In the genomic region with DNA sequence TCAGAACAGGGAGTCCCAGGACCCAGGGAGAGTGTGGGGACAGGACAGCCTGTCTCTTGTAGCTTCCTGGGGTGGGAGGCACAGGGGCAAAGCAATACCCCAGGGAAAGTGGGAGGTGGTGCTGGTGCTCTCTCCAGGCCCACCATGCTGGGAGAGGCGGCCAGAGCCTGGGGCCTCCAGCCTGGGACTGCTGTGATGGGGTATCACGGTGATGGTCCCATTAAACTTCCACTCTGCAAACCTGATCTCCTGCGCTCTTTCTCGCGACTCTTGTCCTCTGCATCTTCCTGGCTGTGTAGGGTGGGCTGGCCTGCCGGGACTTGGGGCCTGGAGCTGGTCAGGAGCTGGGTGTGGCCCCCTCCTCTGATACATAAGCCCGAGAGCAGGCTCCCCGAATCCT, we compare ENCODE assay signal across 2 cellular contexts.
TF ChIP-seq lines count a peak whose summit lies in the region.

No MANE protein-coding gene starts in this region.

TF ChIP-seq in HepG2, 621 proteins besides CTCF, POLR2A, EP300 and RAD21:
- no peak for TF ChIP-seq SPEN (CRISPR knock-in tag; IDR thresholded peaks at IDR 0.05; ENCODE audit: low read depth)
- no peak for TF ChIP-seq ZNF644 (CRISPR knock-in tag; IDR thresholded peaks at IDR 0.05; ENCODE audit: low read depth)
- TF ChIP-seq, protein P1, sequence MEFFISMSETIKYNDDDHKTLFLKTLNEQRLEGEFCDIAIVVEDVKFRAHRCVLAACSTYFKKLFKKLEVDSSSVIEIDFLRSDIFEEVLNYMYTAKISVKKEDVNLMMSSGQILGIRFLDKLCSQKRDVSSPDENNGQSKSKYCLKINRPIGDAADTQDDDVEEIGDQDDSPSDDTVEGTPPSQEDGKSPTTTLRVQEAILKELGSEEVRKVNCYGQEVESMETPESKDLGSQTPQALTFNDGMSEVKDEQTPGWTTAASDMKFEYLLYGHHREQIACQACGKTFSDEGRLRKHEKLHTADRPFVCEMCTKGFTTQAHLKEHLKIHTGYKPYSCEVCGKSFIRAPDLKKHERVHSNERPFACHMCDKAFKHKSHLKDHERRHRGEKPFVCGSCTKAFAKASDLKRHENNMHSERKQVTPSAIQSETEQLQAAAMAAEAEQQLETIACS (CRISPR knock-in tag; IDR thresholded peaks at IDR 0.05): 0 out of 2 replicates have a peak, but pooled peaks have one; percentile 13
- TF ChIP-seq, protein P2, sequence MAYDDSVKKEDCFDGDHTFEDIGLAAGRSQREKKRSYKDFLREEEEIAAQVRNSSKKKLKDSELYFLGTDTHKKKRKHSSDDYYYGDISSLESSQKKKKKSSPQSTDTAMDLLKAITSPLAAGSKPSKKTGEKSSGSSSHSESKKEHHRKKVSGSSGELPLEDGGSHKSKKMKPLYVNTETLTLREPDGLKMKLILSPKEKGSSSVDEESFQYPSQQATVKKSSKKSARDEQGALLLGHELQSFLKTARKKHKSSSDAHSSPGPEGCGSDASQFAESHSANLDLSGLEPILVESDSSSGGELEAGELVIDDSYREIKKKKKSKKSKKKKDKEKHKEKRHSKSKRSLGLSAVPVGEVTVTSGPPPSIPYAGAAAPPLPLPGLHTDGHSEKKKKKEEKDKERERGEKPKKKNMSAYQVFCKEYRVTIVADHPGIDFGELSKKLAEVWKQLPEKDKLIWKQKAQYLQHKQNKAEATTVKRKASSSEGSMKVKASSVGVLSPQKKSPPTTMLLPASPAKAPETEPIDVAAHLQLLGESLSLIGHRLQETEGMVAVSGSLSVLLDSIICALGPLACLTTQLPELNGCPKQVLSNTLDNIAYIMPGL (CRISPR knock-in tag; IDR thresholded peaks at IDR 0.05; ENCODE audit: borderline replicate concordance in 1 of 2, low read depth in 1 of 2): no peak
- TF ChIP-seq, protein P3, sequence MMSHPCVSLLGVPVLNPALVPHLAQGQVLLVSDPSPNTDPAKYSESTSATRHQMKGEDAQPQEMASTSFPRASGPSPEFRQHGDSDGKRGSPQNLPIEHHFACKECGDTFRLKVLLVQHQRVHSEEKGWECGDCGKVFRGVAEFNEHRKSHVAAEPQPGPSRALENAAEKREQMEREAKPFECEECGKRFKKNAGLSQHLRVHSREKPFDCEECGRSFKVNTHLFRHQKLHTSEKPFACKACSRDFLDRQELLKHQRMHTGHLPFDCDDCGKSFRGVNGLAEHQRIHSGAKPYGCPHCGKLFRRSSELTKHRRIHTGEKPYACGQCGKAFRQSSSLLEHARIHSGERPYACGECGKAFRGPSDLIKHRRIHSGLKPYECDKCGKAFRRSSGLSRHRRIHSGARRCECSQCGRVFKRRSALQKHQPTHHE (CRISPR knock-in tag; IDR thresholded peaks at IDR 0.05; ENCODE audit: borderline replicate concordance): 0 out of 2 replicates have a peak, but pooled peaks have one; percentile 18
- TF ChIP-seq AGO2 (optimal IDR thresholded peaks at IDR 0.05; ENCODE audit: low read depth, low read length): peak; percentile 49
- TF ChIP-seq AGO1 (IDR thresholded peaks at IDR 0.05; ENCODE audit: low read depth, low read length, poor library complexity, severe bottlenecking): peak; percentile 11

TF ChIP-seq in SK-N-SH, 30 proteins besides CTCF, POLR2A, EP300 and RAD21:
- TF ChIP-seq, protein P4, sequence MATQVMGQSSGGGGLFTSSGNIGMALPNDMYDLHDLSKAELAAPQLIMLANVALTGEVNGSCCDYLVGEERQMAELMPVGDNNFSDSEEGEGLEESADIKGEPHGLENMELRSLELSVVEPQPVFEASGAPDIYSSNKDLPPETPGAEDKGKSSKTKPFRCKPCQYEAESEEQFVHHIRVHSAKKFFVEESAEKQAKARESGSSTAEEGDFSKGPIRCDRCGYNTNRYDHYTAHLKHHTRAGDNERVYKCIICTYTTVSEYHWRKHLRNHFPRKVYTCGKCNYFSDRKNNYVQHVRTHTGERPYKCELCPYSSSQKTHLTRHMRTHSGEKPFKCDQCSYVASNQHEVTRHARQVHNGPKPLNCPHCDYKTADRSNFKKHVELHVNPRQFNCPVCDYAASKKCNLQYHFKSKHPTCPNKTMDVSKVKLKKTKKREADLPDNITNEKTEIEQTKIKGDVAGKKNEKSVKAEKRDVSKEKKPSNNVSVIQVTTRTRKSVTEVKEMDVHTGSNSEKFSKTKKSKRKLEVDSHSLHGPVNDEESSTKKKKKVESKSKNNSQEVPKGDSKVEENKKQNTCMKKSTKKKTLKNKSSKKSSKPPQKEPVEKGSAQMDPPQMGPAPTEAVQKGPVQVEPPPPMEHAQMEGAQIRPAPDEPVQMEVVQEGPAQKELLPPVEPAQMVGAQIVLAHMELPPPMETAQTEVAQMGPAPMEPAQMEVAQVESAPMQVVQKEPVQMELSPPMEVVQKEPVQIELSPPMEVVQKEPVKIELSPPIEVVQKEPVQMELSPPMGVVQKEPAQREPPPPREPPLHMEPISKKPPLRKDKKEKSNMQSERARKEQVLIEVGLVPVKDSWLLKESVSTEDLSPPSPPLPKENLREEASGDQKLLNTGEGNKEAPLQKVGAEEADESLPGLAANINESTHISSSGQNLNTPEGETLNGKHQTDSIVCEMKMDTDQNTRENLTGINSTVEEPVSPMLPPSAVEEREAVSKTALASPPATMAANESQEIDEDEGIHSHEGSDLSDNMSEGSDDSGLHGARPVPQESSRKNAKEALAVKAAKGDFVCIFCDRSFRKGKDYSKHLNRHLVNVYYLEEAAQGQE (IDR thresholded peaks at IDR 0.05; ENCODE audit: low read depth, low read length): no peak
- no peak for TF ChIP-seq CHD2 (IDR thresholded peaks at IDR 0.05; ENCODE audit: low read length, partially characterized antibody)
- TF ChIP-seq, protein P5, sequence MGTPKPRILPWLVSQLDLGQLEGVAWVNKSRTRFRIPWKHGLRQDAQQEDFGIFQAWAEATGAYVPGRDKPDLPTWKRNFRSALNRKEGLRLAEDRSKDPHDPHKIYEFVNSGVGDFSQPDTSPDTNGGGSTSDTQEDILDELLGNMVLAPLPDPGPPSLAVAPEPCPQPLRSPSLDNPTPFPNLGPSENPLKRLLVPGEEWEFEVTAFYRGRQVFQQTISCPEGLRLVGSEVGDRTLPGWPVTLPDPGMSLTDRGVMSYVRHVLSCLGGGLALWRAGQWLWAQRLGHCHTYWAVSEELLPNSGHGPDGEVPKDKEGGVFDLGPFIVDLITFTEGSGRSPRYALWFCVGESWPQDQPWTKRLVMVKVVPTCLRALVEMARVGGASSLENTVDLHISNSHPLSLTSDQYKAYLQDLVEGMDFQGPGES (IDR thresholded peaks at IDR 0.05; ENCODE audit: low read depth, low read length): no peak
- no peak for TF ChIP-seq FOSL2 (IDR thresholded peaks at IDR 0.05; ENCODE audit: borderline replicate concordance, low read depth)
- no peak for TF ChIP-seq MXI1 (IDR thresholded peaks at IDR 0.05; ENCODE audit: low read depth, low read length)
- TF ChIP-seq POLR2AphosphoS5 (IDR thresholded peaks at IDR 0.05; ENCODE audit: low read depth, low read length): no peak
- TF ChIP-seq NFIC (IDR thresholded peaks at IDR 0.05; ENCODE audit: borderline replicate concordance): no peak
- no peak for TF ChIP-seq RCOR1 (IDR thresholded peaks at IDR 0.05; ENCODE audit: low read length)
- TF ChIP-seq, protein P6, sequence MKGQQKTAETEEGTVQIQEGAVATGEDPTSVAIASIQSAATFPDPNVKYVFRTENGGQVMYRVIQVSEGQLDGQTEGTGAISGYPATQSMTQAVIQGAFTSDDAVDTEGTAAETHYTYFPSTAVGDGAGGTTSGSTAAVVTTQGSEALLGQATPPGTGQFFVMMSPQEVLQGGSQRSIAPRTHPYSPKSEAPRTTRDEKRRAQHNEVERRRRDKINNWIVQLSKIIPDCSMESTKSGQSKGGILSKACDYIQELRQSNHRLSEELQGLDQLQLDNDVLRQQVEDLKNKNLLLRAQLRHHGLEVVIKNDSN (IDR thresholded peaks at IDR 0.05; ENCODE audit: borderline replicate concordance, low read depth): no peak
- no peak for TF ChIP-seq YY1 (IDR thresholded peaks at IDR 0.05; ENCODE audit: low read depth)
- no peak for TF ChIP-seq JUND (IDR thresholded peaks at IDR 0.05)
TF ChIP-seq in SK-N-SH: peak in this region for 0.
